ENCODE assay signal across 1 cellular context in genomic region chr10:89644967-89645741, GRCh38.
TF ChIP-seq lines count a peak whose summit lies in the region.

PANK1 (minus strand) TSS chr10:89645242; CDS start chr10:89644891, 351 bp downstream.

TF ChIP-seq in HepG2, 621 proteins besides CTCF, POLR2A, EP300 and RAD21 (continued from another document and continues in another):
- TF ChIP-seq ARID4A (CRISPR knock-in tag; IDR thresholded peaks at IDR 0.05; ENCODE audit: borderline replicate concordance): no peak
- TF ChIP-seq ZNF597 (CRISPR knock-in tag; IDR thresholded peaks at IDR 0.05): no peak
- no peak for TF ChIP-seq TRAFD1 (CRISPR knock-in tag; IDR thresholded peaks at IDR 0.05; ENCODE audit: borderline replicate concordance)
- no peak for TF ChIP-seq HNRNPLL (IDR thresholded peaks at IDR 0.05; ENCODE audit: low read depth, low read length, poor library complexity, severe bottlenecking)
- no peak for TF ChIP-seq KDM3A (CRISPR knock-in tag; IDR thresholded peaks at IDR 0.05; ENCODE audit: low read depth)
- TF ChIP-seq ZBTB10 (CRISPR knock-in tag; IDR thresholded peaks at IDR 0.05; ENCODE audit: borderline replicate concordance): 0 out of 2 replicates have a peak, but pooled peaks have one; percentile 59
- TF ChIP-seq ZSCAN30 (CRISPR knock-in tag; IDR thresholded peaks at IDR 0.05): no peak
- peak; percentile 74 for TF ChIP-seq GZF1 (CRISPR knock-in tag; IDR thresholded peaks at IDR 0.05)
- no peak; the same call in 1 of the 2 replicates for TF ChIP-seq ZNF574 (CRISPR knock-in tag; IDR thresholded peaks at IDR 0.05)
- TF ChIP-seq ZNF121 (CRISPR knock-in tag; IDR thresholded peaks at IDR 0.05): no peak
- no peak for TF ChIP-seq NR2F1 (CRISPR knock-in tag; IDR thresholded peaks at IDR 0.05)
- no peak for TF ChIP-seq ZNF83 (CRISPR knock-in tag; IDR thresholded peaks at IDR 0.05; ENCODE audit: borderline replicate concordance)
- TF ChIP-seq ZMAT5 (CRISPR knock-in tag; IDR thresholded peaks at IDR 0.05; ENCODE audit: borderline replicate concordance, low read depth): no peak
- TF ChIP-seq SP5 (CRISPR knock-in tag; IDR thresholded peaks at IDR 0.05; ENCODE audit: borderline replicate concordance, low read depth): no peak
- no peak for TF ChIP-seq NFE2L2 (IDR thresholded peaks at IDR 0.05; ENCODE audit: low read length)
- no peak for TF ChIP-seq ZNF34 (CRISPR knock-in tag; IDR thresholded peaks at IDR 0.05; ENCODE audit: borderline replicate concordance)
- TF ChIP-seq MTERF4 (CRISPR knock-in tag; IDR thresholded peaks at IDR 0.05): no peak
- no peak for TF ChIP-seq HNRNPL (IDR thresholded peaks at IDR 0.05; ENCODE audit: low read depth, low read length)
- TF ChIP-seq ELF1 (CRISPR knock-in tag; IDR thresholded peaks at IDR 0.05): no peak
- peak; percentile 42; the same call in 1 of the 2 replicates for TF ChIP-seq MYC (CRISPR knock-in tag; IDR thresholded peaks at IDR 0.05; ENCODE audit: borderline replicate concordance)
- TF ChIP-seq ZNF496 (CRISPR knock-in tag; IDR thresholded peaks at IDR 0.05; ENCODE audit: insufficient replicate concordance): no peak
- no peak for TF ChIP-seq SETDB1 (CRISPR knock-in tag; IDR thresholded peaks at IDR 0.05; ENCODE audit: borderline replicate concordance)
- TF ChIP-seq ZNF543 (CRISPR knock-in tag; IDR thresholded peaks at IDR 0.05): no peak
- TF ChIP-seq TRIM22 (IDR thresholded peaks at IDR 0.05): no peak
- peak; percentile 48; the same call in 1 of the 2 replicates for TF ChIP-seq KDM5A (IDR thresholded peaks at IDR 0.05; ENCODE audit: borderline replicate concordance, low read length)
- TF ChIP-seq ZBTB49 (CRISPR knock-in tag; IDR thresholded peaks at IDR 0.05; ENCODE audit: borderline replicate concordance): no peak
- no peak; the same call in 1 of the 2 replicates for TF ChIP-seq ZNF670 (CRISPR knock-in tag; IDR thresholded peaks at IDR 0.05; ENCODE audit: borderline replicate concordance)
- TF ChIP-seq REST (IDR thresholded peaks at IDR 0.05; ENCODE audit: borderline replicate concordance in 1 of 2, low read depth in 1 of 2, low read length in 2 of 2): peak in 1 of 2 experiments; percentile 52; a peak in 1 of 4 replicates
- TF ChIP-seq NONO (IDR thresholded peaks at IDR 0.05): no peak
- peak; percentile 80 for TF ChIP-seq NONO (CRISPR knock-in tag; conservative IDR thresholded peaks at IDR 0.05)
- TF ChIP-seq ZNF331 (CRISPR knock-in tag; IDR thresholded peaks at IDR 0.05): peak; percentile 8; the same call in 1 of the 2 replicates
- no peak for TF ChIP-seq ELF4 (CRISPR knock-in tag; IDR thresholded peaks at IDR 0.05; ENCODE audit: borderline replicate concordance)
- TF ChIP-seq ZSCAN21 (CRISPR knock-in tag; IDR thresholded peaks at IDR 0.05; ENCODE audit: borderline replicate concordance): no peak; the same call in 1 of the 2 replicates
- no peak for TF ChIP-seq SRSF4 (IDR thresholded peaks at IDR 0.05; ENCODE audit: low read depth, low read length, poor library complexity, severe bottlenecking)
- no peak for TF ChIP-seq U2AF1 (optimal IDR thresholded peaks at IDR 0.05; ENCODE audit: low read depth, low read length)
- no peak for TF ChIP-seq KLF11 (CRISPR knock-in tag; IDR thresholded peaks at IDR 0.05)
